In genomic region chr7:137877301-137877700, GRCh38 we compare ENCODE assay signal across 32 cellular contexts. TPM values are rescaled to one million over a fixed set of nuclear protein-coding genes. Genes with fewer than 3 reads are reported as not detected.
A peak's percentile ranks its signal among the peaks of the same experiment; 100 is the strongest.
DNase-seq lines count a peak whose midpoint lies in the region; ATAC-seq lines count a peak whose summit lies in the region.
"Had no signal": no experiment of that assay in that cellular context is flagged by ENCODE, and none has a peak within 500 bp of the region (broad histone marks: within the 10 kb centered on the region; RNA-seq: fewer than 3 reads in every experiment).

No MANE protein-coding gene starts in this region.

- H3K36me3 ChIP-seq in HUES6 (ENCODE audit: control insufficient read depth, insufficient read depth, low read length) (peaks cover 76% of the 10 kb centered on the region), iPS-20b (ENCODE audit: insufficient read depth, low read depth, low read length) (peaks cover 42% of the 10 kb centered on the region), subcutaneous abdominal adipose tissue (ENCODE audit: control insufficient read depth in 5 of 5, insufficient read depth in 5 of 5, low read length in 5 of 5) (peaks cover 10 to 66% (median 44%) of the 10 kb centered on the region in 5 donors)
- H3K36me3 ChIP-seq in CD4-positive, alpha-beta memory T cell (ENCODE audit: insufficient read depth, low read length) = peaks cover 29% of the 10 kb centered on the region

- DNase-seq in DMS79 treated with DMSO at 0.1 percent for 48 hours (lab: John Stamatoyannopoulos, UW) = peak; percentile 64
- no peak for DNase-seq in NCI-H2196 (lab: John Stamatoyannopoulos, UW; ENCODE audit: unreplicated experiment)
- DNase-seq in CD4-positive, alpha-beta memory T cell = no peak
- DNase-seq: activated CD4-positive, alpha-beta T cell treated with anti-CD3 and anti-CD28 coated beads for 48 hours; activated CD8-positive, alpha-beta memory T cell treated with anti-CD3 and anti-CD28 coated beads for 24 hours; activated T-cell treated with anti-CD3 and anti-CD28 coated beads for 4 hours; anterior cingulate cortex; C1 segment of cervical spinal cord; COR-L47; effector memory CD4-positive, alpha-beta T cell; IMR-90; naive thymus-derived CD8-positive, alpha-beta T cell; NCI-H146; NCI-H2107; NCI-H510A treated with DMSO at 0.1 percent for 48 hours; OCI-M1; spleen; stimulated activated CD4-positive, alpha-beta T cell treated with anti-CD3 and anti-CD28 coated beads, Interleukin-2, amount 100 ng/mL, for 24 hours; T-cell; WERI-Rb-1 had no signal

- intact Hi-C loops in CD4-positive, alpha-beta memory T cell (cut with micrococcal nuclease) = no loop called here

- H3K9me3 ChIP-seq in HUES6 (ENCODE audit: control insufficient read depth, insufficient read depth, low read depth, low read length) (peaks cover 12% of the 10 kb centered on the region), iPS-20b (ENCODE audit: insufficient read depth, low read depth, low read length) (peaks cover 8% of the 10 kb centered on the region; the same call in 1 of the 2 replicates), subcutaneous abdominal adipose tissue (ENCODE audit: control insufficient read depth in 5 of 5, low read length in 5 of 5) (peaks cover 0 to 11% (median 9%) of the 10 kb centered on the region in 5 donors)
- H3K9me3 ChIP-seq in CD4-positive, alpha-beta memory T cell (ENCODE audit: control insufficient read depth in 1 of 2, low read length in 2 of 2) = no peaks in the 10 kb centered on the region
- H3K9me3 ChIP-seq: thoracic aorta had no signal

- peaks cover 42% of the 10 kb centered on the region for H3K4me1 ChIP-seq in HUES6 (ENCODE audit: control insufficient read depth, insufficient read depth, low read length)
- peaks cover 68% of the 10 kb centered on the region for H3K4me1 ChIP-seq in iPS-20b (ENCODE audit: insufficient read depth, low read length)
- H3K4me1 ChIP-seq in subcutaneous abdominal adipose tissue (ENCODE audit: control insufficient read depth in 5 of 5, insufficient read depth in 5 of 5, low read length in 5 of 5) = peaks cover 3 to 70% (median 61%) of the 10 kb centered on the region in 5 donors
- no peaks in the 10 kb centered on the region for H3K4me1 ChIP-seq in CD4-positive, alpha-beta memory T cell (ENCODE audit: insufficient read depth, low read length)

- H3K27me3 Mint-ChIP-seq in CD4-positive, alpha-beta memory T cell = no peaks in the 10 kb centered on the region
- H3K27me3 Mint-ChIP-seq: activated naive CD8-positive, alpha-beta T cell; naive thymus-derived CD8-positive, alpha-beta T cell; stimulated activated naive CD8-positive, alpha-beta T cell treated with anti-CD3 and anti-CD28 coated beads, Interleukin-15, Interleukin-2, amounts not matched to agents 100 ng/mL and 50 ng/mL, for 24 hours; T-cell had no signal

- ATAC-seq in GM18907 (IDR thresholded peaks at IDR 0.05; ENCODE audit: unreplicated experiment) = no peak
- ATAC-seq: HCT116; naive thymus-derived CD8-positive, alpha-beta T cell; T-cell had no signal

- POLR2A ChIA-PET in CD4-positive, alpha-beta memory T cell (lab: Charles Lee; ENCODE audit: partially characterized antibody) = no interaction called here

- H3K4me1 Mint-ChIP-seq in CD4-positive, alpha-beta memory T cell = no peaks in the 10 kb centered on the region
- H3K4me1 Mint-ChIP-seq: naive thymus-derived CD8-positive, alpha-beta T cell; T-cell had no signal

- H3K27me3 ChIP-seq in HUES6 (ENCODE audit: control insufficient read depth, insufficient read depth, low read length) (no peaks in the 10 kb centered on the region), iPS-20b (ENCODE audit: insufficient read depth, low read length) (no peaks in the 10 kb centered on the region), subcutaneous abdominal adipose tissue (ENCODE audit: control insufficient read depth in 5 of 5, insufficient read depth in 4 of 5, low read length in 5 of 5) (no peaks in the 10 kb centered on the region)
- no peaks in the 10 kb centered on the region for H3K27me3 ChIP-seq in CD4-positive, alpha-beta memory T cell (ENCODE audit: insufficient read depth, low read length)
- H3K27me3 ChIP-seq: spleen had no signal

- peak overlapping the region; percentile 88 for H3K27ac ChIP-seq in HUES6 (ENCODE audit: low read depth, low read length)
- H3K27ac ChIP-seq in iPS-20b (ENCODE audit: low read length) = no peak overlapping the region
- H3K27ac ChIP-seq in subcutaneous abdominal adipose tissue (ENCODE audit: low read depth, low read length) = peak overlapping the region; percentile 91
- no peak overlapping the region for H3K27ac ChIP-seq in CD4-positive, alpha-beta memory T cell (ENCODE audit: low read depth, low read length)
- H3K27ac ChIP-seq: RWPE1, WERI-Rb-1 had no signal

- H3K27ac Mint-ChIP-seq in CD4-positive, alpha-beta memory T cell = no peak overlapping the region
- H3K27ac Mint-ChIP-seq: activated naive CD8-positive, alpha-beta T cell; activated T-helper 2 cell treated with anti-CD3 and anti-CD28 coated beads, Interferon-gamma antibody, Interleukin-2, Interleukin-4, amounts not matched to agents 10 μg/mL and 5 μg/mL and 100 μg/mL, durations not matched to agents 14 hours and 24 hours and 36 hours; naive thymus-derived CD8-positive, alpha-beta T cell; T-cell had no signal

- peaks cover 82 to 90% of the 10 kb centered on the region in 2 donors for H3K36me3 Mint-ChIP-seq in CD4-positive, alpha-beta memory T cell

- H3K9me3 Mint-ChIP-seq in CD4-positive, alpha-beta memory T cell = no peaks in the 10 kb centered on the region
- H3K9me3 Mint-ChIP-seq: activated T-helper 2 cell treated with anti-CD3 and anti-CD28 coated beads, Interferon-gamma antibody, Interleukin-2, Interleukin-4, amounts not matched to agents 10 μg/mL and 5 μg/mL and 100 μg/mL, durations not matched to agents 14 hours and 24 hours and 36 hours; stimulated activated naive CD8-positive, alpha-beta T cell treated with anti-CD3 and anti-CD28 coated beads, Interleukin-15, Interleukin-2, amounts not matched to agents 100 ng/mL and 50 ng/mL, for 24 hours; T-cell had no signal

- CTCF ChIA-PET in CD4-positive, alpha-beta memory T cell (lab: Charles Lee; ENCODE audit: partially characterized antibody) = interaction anchor here (1.0 kb wide), 1 partner anchor 221 kb away, joined by 4 read pairs; no protein-coding TSS in a partner anchor

- no peak overlapping the region for H3K4me3 ChIP-seq in HUES6 (ENCODE audit: low read depth, low read length)
- H3K4me3 ChIP-seq in iPS-20b (ENCODE audit: low read length) = peak overlapping the region; percentile 6; the same call in 1 of the 2 replicates
- H3K4me3 ChIP-seq in subcutaneous abdominal adipose tissue (ENCODE audit: low read depth in 1 of 5, low read length in 5 of 5) = no peak overlapping the region
- no peak overlapping the region for H3K4me3 ChIP-seq in CD4-positive, alpha-beta memory T cell (ENCODE audit: low read length in 2 of 2)
- H3K4me3 ChIP-seq: coronary artery, spleen, thoracic aorta had no signal

- no peak overlapping the region for H3K4me3 Mint-ChIP-seq in CD4-positive, alpha-beta memory T cell
- H3K4me3 Mint-ChIP-seq: activated naive CD8-positive, alpha-beta T cell; naive thymus-derived CD8-positive, alpha-beta T cell; stimulated activated naive CD8-positive, alpha-beta T cell treated with anti-CD3 and anti-CD28 coated beads, Interleukin-15, Interleukin-2, amounts not matched to agents 100 ng/mL and 50 ng/mL, for 24 hours; T-cell had no signal

- H3K9ac ChIP-seq in HUES6 (ENCODE audit: low read length) (no peak overlapping the region), iPS-20b (ENCODE audit: low read depth, low read length) (no peak overlapping the region; the same call in 1 of the 2 replicates), subcutaneous abdominal adipose tissue (ENCODE audit: low read length in 5 of 5) (no peak overlapping the region)

RNA-seq across cellular contexts. Expression of gene DGKI, which starts 30.5 kb away (rescaled TPM):
- total RNA-seq in CD4-positive, alpha-beta memory T cell = under 1 TPM in 1 of 2 experiments, not detected in 1; 0.11 TPM
- polyA plus RNA-seq in CD4-positive, alpha-beta memory T cell = not detected
- total RNA-seq: G401; naive thymus-derived CD8-positive, alpha-beta T cell; T-cell had no signal

Comparison
In these comparisons a context has a peak if more than half of its experiments do, and no peak if none do; other contexts are left out.
1. H3K27ac ChIP-seq: peak in HUES6 (single experiment) and subcutaneous abdominal adipose tissue (single experiment); none in iPS-20b (single experiment) and CD4-positive, alpha-beta memory T cell (single experiment).